ENCODE assay signal across 8 cellular contexts in genomic region chr22:41746563-41747400, GRCh38. TPM values are rescaled to one million over a fixed set of nuclear protein-coding genes. Genes with fewer than 3 reads are reported as not detected.
A peak's percentile ranks its signal among the peaks of the same experiment; 100 is the strongest.
DNase-seq lines count a peak whose midpoint lies in the region; ATAC-seq and TF ChIP-seq lines count a peak whose summit lies in the region.

No MANE protein-coding gene starts in this region.

- H3K36me3 ChIP-seq in DOHH2 (ENCODE audit: control insufficient read depth, low read length) (no peaks in the 10 kb centered on the region), prostate gland (no peaks in the 10 kb centered on the region), aorta (ENCODE audit: control insufficient read depth in 1 of 2, insufficient read depth in 2 of 2, low read length in 1 of 2) (no peaks in the 10 kb centered on the region)

- intact Hi-C loops in cardiac septum (cut with DNase I) (loop anchor here (2.0 kb wide), 1 partner anchor 194 kb away; no protein-coding TSS in a partner anchor), prostate gland (cut with DNase I) (no loop called here), aorta (cut with DNase I) (loop anchor here in 1 of 2 donors (2.0 kb wide), 1 partner anchor 194 kb away; no protein-coding TSS in a partner anchor)

- H3F3A ChIP-seq in DOHH2 (ENCODE audit: control insufficient read depth, insufficient read depth), result no peaks in the 10 kb centered on the region

- H3K27me3 ChIP-seq in DOHH2 (ENCODE audit: control insufficient read depth, low read length), result peaks cover 7% of the 10 kb centered on the region; the same call in 1 of the 2 replicates
- H3K27me3 ChIP-seq in prostate gland (replicated peaks; ENCODE audit: insufficient read depth), result no peaks in the 10 kb centered on the region
- H3K27me3 ChIP-seq in aorta (ENCODE audit: control insufficient read depth in 1 of 2, insufficient read depth in 2 of 2, low read length in 1 of 2), result no peaks in the 10 kb centered on the region

- POLR2A ChIA-PET in activated naive CD8-positive, alpha-beta T cell treated with anti-CD3 and anti-CD28 coated beads, Interleukin-2, amount 10 ng/mL, durations not matched to agents 7 days and 5 days (lab: Charles Lee), result interaction anchor here (0.6 to 1.7 kb wide), 6 partner anchors 34 to 699 kb away, joined by 3 to 8 read pairs (median 4); partner anchors contain the start of gene CCDC134

- H3K4me3 Mint-ChIP-seq in activated naive CD8-positive, alpha-beta T cell treated with anti-CD3 and anti-CD28 coated beads, Interleukin-2, amount 10 ng/mL, durations not matched to agents 7 days and 5 days, result no peak overlapping the region

- TF ChIP-seq CTCF in DOHH2 (IDR thresholded peaks at IDR 0.05; ENCODE audit: low read depth, low read length, poor library complexity, severe bottlenecking) (peak; percentile 88), prostate gland (IDR thresholded peaks at IDR 0.05) (peak in 3 of 4 experiments; percentile 35 to 77 (median 62))

- WGBS in prostate gland, result 6% methylated on average over 3 of the region's 3 CpGs
- WGBS in aorta, 2 donors, result 7 to 10% methylated on average over 3 of the region's 3 CpGs

- H3K9me3 ChIP-seq in DOHH2 (ENCODE audit: control insufficient read depth, insufficient read depth, low read length) (no peaks in the 10 kb centered on the region), prostate gland (no peaks in the 10 kb centered on the region), aorta (ENCODE audit: control insufficient read depth, low read length) (no peaks in the 10 kb centered on the region)

- peak; percentile 88 for DNase-seq in M059J (ENCODE audit: low read depth)
- peak; percentile 40 for DNase-seq in activated naive CD8-positive, alpha-beta T cell treated with anti-CD3 and anti-CD28 coated beads, Interleukin-2, amount 10 ng/mL, durations not matched to agents 7 days and 5 days
- peak; percentile 78 for DNase-seq in cardiac septum (ENCODE audit: low spot score)
- DNase-seq in prostate gland (ENCODE audit: low spot score), result peak; percentile 61
- peak; percentile 70 to 79 for DNase-seq in aorta

- TF ChIP-seq POLR2A in prostate gland (IDR thresholded peaks at IDR 0.05), result no peak

- H3K27ac Mint-ChIP-seq in activated naive CD8-positive, alpha-beta T cell treated with anti-CD3 and anti-CD28 coated beads, Interleukin-2, amount 10 ng/mL, durations not matched to agents 7 days and 5 days, result no peak overlapping the region

- H3K4me3 ChIP-seq in DOHH2 (ENCODE audit: low read length) (peak overlapping the region; percentile 21; the same call in 1 of the 2 replicates), prostate gland (no peak overlapping the region), aorta (ENCODE audit: low read length in 2 of 2) (no peak overlapping the region)

- H3K36me3 Mint-ChIP-seq in activated naive CD8-positive, alpha-beta T cell treated with anti-CD3 and anti-CD28 coated beads, Interleukin-2, amount 10 ng/mL, durations not matched to agents 7 days and 5 days, result no peaks in the 10 kb centered on the region

- no peaks in the 10 kb centered on the region for H4K20me1 ChIP-seq in DOHH2 (ENCODE audit: control insufficient read depth, insufficient read depth, low read depth, low read length)

- H3K4me2 ChIP-seq in DOHH2 (ENCODE audit: low read length), result peak overlapping the region; percentile 46

- peaks cover 27% of the 10 kb centered on the region for H3K27me3 Mint-ChIP-seq in activated naive CD8-positive, alpha-beta T cell treated with anti-CD3 and anti-CD28 coated beads, Interleukin-2, amount 10 ng/mL, durations not matched to agents 7 days and 5 days

- H3K9me3 Mint-ChIP-seq in activated naive CD8-positive, alpha-beta T cell treated with anti-CD3 and anti-CD28 coated beads, Interleukin-2, amount 10 ng/mL, durations not matched to agents 7 days and 5 days, result no peaks in the 10 kb centered on the region

- H3K4me1 ChIP-seq in DOHH2 (ENCODE audit: control insufficient read depth, low read length) (peaks cover 27% of the 10 kb centered on the region), prostate gland (replicated peaks) (no peaks in the 10 kb centered on the region), aorta (ENCODE audit: control insufficient read depth in 1 of 2, insufficient read depth in 2 of 2, low read length in 2 of 2) (no peaks in the 10 kb centered on the region)

- no peaks in the 10 kb centered on the region for H3K79me2 ChIP-seq in DOHH2 (ENCODE audit: control insufficient read depth, low read length)

- ATAC-seq in GM21737 (IDR thresholded peaks at IDR 0.05; ENCODE audit: unreplicated experiment) (peak; percentile 84), SK-N-SH treated with all-trans-retinoic acid at 6 μM for 48 hours (peak; percentile 96), aorta (ENCODE audit: low FRiP score) (peak; percentile 76)
- peak; percentile 82 for ATAC-seq in activated naive CD8-positive, alpha-beta T cell treated with anti-CD3 and anti-CD28 coated beads, Interleukin-2, amount 10 ng/mL, durations not matched to agents 7 days and 5 days (ENCODE audit: low read depth)

- H3K27ac ChIP-seq in DOHH2 (ENCODE audit: low read depth, low read length), result no peak overlapping the region
- H3K27ac ChIP-seq in prostate gland, result no peak overlapping the region
- no peak overlapping the region for H3K27ac ChIP-seq in aorta (ENCODE audit: low read depth in 1 of 2, low read length in 2 of 2)

- H3K4me1 Mint-ChIP-seq in activated naive CD8-positive, alpha-beta T cell treated with anti-CD3 and anti-CD28 coated beads, Interleukin-2, amount 10 ng/mL, durations not matched to agents 7 days and 5 days, result peaks cover 5% of the 10 kb centered on the region

- no peaks in the 10 kb centered on the region for H3K9me2 ChIP-seq in DOHH2 (replicated peaks; ENCODE audit: control insufficient read depth, low read length)

TF ChIP-seq in SK-N-SH treated with all-trans-retinoic acid at 6 μM for 48 hours, 23 proteins besides CTCF, POLR2A, EP300 and RAD21 (continues in another document):
- TF ChIP-seq CSDC2 (CRISPR knock-in tag; IDR thresholded peaks at IDR 0.05), result no peak
- TF ChIP-seq POU6F1 (CRISPR knock-in tag; IDR thresholded peaks at IDR 0.05; ENCODE audit: borderline replicate concordance, low read depth), result no peak
- TF ChIP-seq PATZ1 (CRISPR knock-in tag; IDR thresholded peaks at IDR 0.05; ENCODE audit: borderline replicate concordance), result no peak
- no peak for TF ChIP-seq ZC3H10 (CRISPR knock-in tag; IDR thresholded peaks at IDR 0.05)
- TF ChIP-seq SNAI2 (CRISPR knock-in tag; IDR thresholded peaks at IDR 0.05), result no peak
- no peak for TF ChIP-seq PPARA (CRISPR knock-in tag; IDR thresholded peaks at IDR 0.05; ENCODE audit: borderline replicate concordance)

RNA-seq across cellular contexts. Expression of gene MEI1, which starts 47.5 kb away (rescaled TPM):
- 0.30 TPM in 1 of 2 replicates, not detected in the other for total RNA-seq in M059J (2014; rRNA removed; shearing (Covaris generic))
- total RNA-seq in activated naive CD8-positive, alpha-beta T cell treated with anti-CD3 and anti-CD28 coated beads, Interleukin-2, amount 10 ng/mL, durations not matched to agents 7 days and 5 days, result 10 to 100 TPM; 52.1 to 52.5 TPM
- total RNA-seq in cardiac septum, result 0.40 TPM
- total RNA-seq in prostate gland, result 1 to 10 TPM in 1 of 2 donors, not detected in 1; 7.4 TPM
- 1 to 10 TPM; 1.4 to 2.0 TPM for total RNA-seq in aorta
- under 1 TPM in 1 of 2 donors, not detected in 1; 0.49 TPM for polyA plus RNA-seq in aorta

RNA-seq across cellular contexts. Expression of gene CCDC134, which starts 53.7 kb away (rescaled TPM):
- 10.3 and 12.0 TPM in 2 replicates for total RNA-seq in M059J (2014; rRNA removed; shearing (Covaris generic))
- total RNA-seq in activated naive CD8-positive, alpha-beta T cell treated with anti-CD3 and anti-CD28 coated beads, Interleukin-2, amount 10 ng/mL, durations not matched to agents 7 days and 5 days, result 10 to 100 TPM; 28.2 to 29.2 TPM
- total RNA-seq in cardiac septum (2.9 TPM), prostate gland (10 to 100 TPM; 12.0 to 20.7 TPM), aorta (1 to 10 TPM; 4.1 to 7.3 TPM)
- 1 to 10 TPM in 1 of 2 donors, not detected in 1; 1.0 TPM for polyA plus RNA-seq in aorta

RNA-seq across cellular contexts. Expression of gene SNU13, which starts 58.1 kb away (rescaled TPM):
- total RNA-seq in M059J (2014; rRNA removed; shearing (Covaris generic)), result 77.7 and 96.3 TPM in 2 replicates
- total RNA-seq in activated naive CD8-positive, alpha-beta T cell treated with anti-CD3 and anti-CD28 coated beads, Interleukin-2, amount 10 ng/mL, durations not matched to agents 7 days and 5 days, result 100 to 1,000 TPM; 150 to 153 TPM
- total RNA-seq in cardiac septum, result 149 TPM
- 100 to 1,000 TPM; 150 to 161 TPM for total RNA-seq in prostate gland
- 10 to 100 TPM; 82.8 to 84.8 TPM for total RNA-seq in aorta
- polyA plus RNA-seq in aorta, result 100 to 1,000 TPM in 1 of 2 donors, 10 to 100 TPM in 1; 99.8 to 105 TPM

Comparison
In these comparisons a context has a peak if more than half of its experiments do, and no peak if none do; other contexts are left out.
1. RNA of gene MEI1, which starts 47.5 kb away (total RNA-seq): 52.1 to 52.5 TPM in activated naive CD8-positive, alpha-beta T cell treated with anti-CD3 and anti-CD28 coated beads, Interleukin-2, amount 10 ng/mL, durations not matched to agents 7 days and 5 days; 7.4 TPM in prostate gland, 1.4 to 2.0 TPM in aorta, 0.40 TPM in cardiac septum (single experiment) and 0.30 TPM in M059J; every median in the first group is over 4 times any median in the second.
2. Peak in every context shown above with its lines, with median percentiles within 50 percentile points of each other: ATAC-seq and DNase-seq.